ENCODE assay signal across 8 cellular contexts in genomic region chr1:200258447-200259375, GRCh38.
DNase-seq lines count a peak whose midpoint lies in the region; ATAC-seq and TF ChIP-seq lines count a peak whose summit lies in the region.

No MANE protein-coding gene starts in this region.

- intact Hi-C loops in esophagus squamous epithelium (cut with DNase I), result no loop called here

- 0 out of 2 replicates have a peak overlapping the region, but pooled peaks have one; percentile 18 for H3K4me2 ChIP-seq in OCI-LY3 (ENCODE audit: low read length)

- DNase-seq in EL (peak; percentile 24), esophagus squamous epithelium (lab: John Stamatoyannopoulos, UW) (no peak), mucosa of gallbladder (ENCODE audit: low spot score) (no peak), NCI-H2227 treated with DMSO at 0.1 percent for 48 hours (lab: John Stamatoyannopoulos, UW) (no peak), NCI-H128 (lab: John Stamatoyannopoulos, UW; ENCODE audit: unreplicated experiment) (no peak), putamen (ENCODE audit: low spot score) (no peak)

- H3K4me3 ChIP-seq in OCI-LY3 (ENCODE audit: low read length) (no peak overlapping the region), esophagus squamous epithelium (no peak overlapping the region)

- H3K79me2 ChIP-seq in OCI-LY3 (ENCODE audit: low read length), result no peaks in the 10 kb centered on the region

- TF ChIP-seq CTCF in OCI-LY3 (IDR thresholded peaks at IDR 0.05; ENCODE audit: low read depth, low read length) (peak; percentile 62), esophagus squamous epithelium (IDR thresholded peaks at IDR 0.05) (peak; percentile 15 to 47 (median 26))

- H3K27ac ChIP-seq in OCI-LY3 (ENCODE audit: low read length) (no peak overlapping the region), esophagus squamous epithelium (no peak overlapping the region)

- no peaks in the 10 kb centered on the region for H4K20me1 ChIP-seq in OCI-LY3 (ENCODE audit: insufficient read depth, low read length)

- 81 to 83% methylated on average over 10 of the region's 10 CpGs for WGBS in esophagus squamous epithelium, 2 donors

- H3K9me3 ChIP-seq in OCI-LY3 (ENCODE audit: insufficient read depth, low read length) (no peaks in the 10 kb centered on the region), esophagus squamous epithelium (no peaks in the 10 kb centered on the region)

- H3K4me1 ChIP-seq in OCI-LY3 (ENCODE audit: low read length) (peaks cover 25% of the 10 kb centered on the region), esophagus squamous epithelium (no peaks in the 10 kb centered on the region)

- H3K36me3 ChIP-seq in OCI-LY3 (replicated peaks; ENCODE audit: low read depth, low read length), result no peaks in the 10 kb centered on the region
- no peaks in the 10 kb centered on the region for H3K36me3 ChIP-seq in esophagus squamous epithelium

- H3K27me3 ChIP-seq in OCI-LY3 (ENCODE audit: low read depth, low read length) (no peaks in the 10 kb centered on the region), esophagus squamous epithelium (peaks cover 0 to 3% (median 0%) of the 10 kb centered on the region in 4 donors)

- peak; percentile 47 for ATAC-seq in GM21786 (IDR thresholded peaks at IDR 0.05; ENCODE audit: unreplicated experiment)

- TF ChIP-seq POLR2A in esophagus squamous epithelium (IDR thresholded peaks at IDR 0.05), result no peak

- H3K9ac ChIP-seq in OCI-LY3 (ENCODE audit: low read length), result no peak overlapping the region

- H2AFZ ChIP-seq in OCI-LY3 (ENCODE audit: low read depth, low read length), result no peak overlapping the region
